Comparison of ENCODE assay signal across 11 cellular contexts in genomic region chr5:150492621-150493020, GRCh38. TPM values are rescaled to one million over a fixed set of nuclear protein-coding genes. Genes with fewer than 3 reads are reported as not detected.
DNase-seq lines count a peak whose midpoint lies in the region; ATAC-seq, FAIRE-seq and TF ChIP-seq lines count a peak whose summit lies in the region.
"Had no signal": no experiment of that assay in that cellular context is flagged by ENCODE, and none has a peak within 500 bp of the region (broad histone marks: within the 10 kb centered on the region; RNA-seq: fewer than 3 reads in every experiment).

No MANE protein-coding gene starts in this region.

- H3K9me3 ChIP-seq in adipocyte (ENCODE audit: control insufficient read depth, low read length) (no peaks in the 10 kb centered on the region), Peyer's patch (no peaks in the 10 kb centered on the region)

- no peak for TF ChIP-seq CTCF in Peyer's patch (IDR thresholded peaks at IDR 0.05)

- ATAC-seq in stimulated activated memory B cell treated with anti-CD40 and anti-IgM and Interleukin-4, amounts not matched to agents 10 μg/mL and 1 μg/mL and 100 μg/mL, for 72 hours = no peak

- H3K4me1 ChIP-seq in adipocyte (ENCODE audit: control insufficient read depth, insufficient read depth, low read length) (peaks cover 68% of the 10 kb centered on the region), Peyer's patch (peaks cover 6 to 53% (median 27%) of the 10 kb centered on the region in 4 donors)

- DNase-seq in H54 (ENCODE audit: insufficient read length, low spot score) (peak; percentile 84), adipocyte (ENCODE audit: low read depth) (peak; percentile 70), glomerular visceral epithelial cell (ENCODE audit: extremely low spot score) (peak; percentile 94), NCI-H345 treated with DMSO at 0.1 percent for 48 hours (lab: John Stamatoyannopoulos, UW; ENCODE audit: unreplicated experiment) (no peak), Peyer's patch (no peak)
- no peak for DNase-seq in central memory CD4-positive, alpha-beta T cell
- no peak for DNase-seq in stimulated activated CD4-positive, alpha-beta T cell treated with anti-CD3 and anti-CD28 coated beads, Interleukin-4, amount 100 ng/mL, for 4 hours
- DNase-seq: activated CD4-positive, alpha-beta T cell treated with anti-CD3 and anti-CD28 coated beads, Interleukin-2, amount 50 U/mL, for 4 hours; aorta had no signal

- H3K36me3 Mint-ChIP-seq in stimulated activated memory B cell treated with anti-CD40 and anti-IgM and Interleukin-4, amounts not matched to agents 10 μg/mL and 1 μg/mL and 100 μg/mL, for 72 hours = peaks cover 5% of the 10 kb centered on the region

- peak overlapping the region; percentile 84 for H3K9ac ChIP-seq in adipocyte (ENCODE audit: low read length)
- H3K9ac ChIP-seq: KMS-11 had no signal

- no peak overlapping the region for H3K27ac ChIP-seq in Peyer's patch
- H3K27ac ChIP-seq: KMS-11 had no signal

- FAIRE-seq in H54 (lab: Jason Lieb, UNC) = peak; percentile 65

- H3K36me3 ChIP-seq in adipocyte (ENCODE audit: control insufficient read depth, insufficient read depth, low read length, severe bottlenecking) (peaks cover 35% of the 10 kb centered on the region), Peyer's patch (peaks cover 0 to 10% (median 0%) of the 10 kb centered on the region in 3 donors)

- H3K4me3 Mint-ChIP-seq in stimulated activated memory B cell treated with anti-CD40 and anti-IgM and Interleukin-4, amounts not matched to agents 10 μg/mL and 1 μg/mL and 100 μg/mL, for 72 hours = no peak overlapping the region

- H3K27me3 ChIP-seq in adipocyte (replicated peaks; ENCODE audit: control insufficient read depth, insufficient read depth, low read length) (no peaks in the 10 kb centered on the region), Peyer's patch (no peaks in the 10 kb centered on the region)

- no peaks in the 10 kb centered on the region for H3K27me3 Mint-ChIP-seq in stimulated activated memory B cell treated with anti-CD40 and anti-IgM and Interleukin-4, amounts not matched to agents 10 μg/mL and 1 μg/mL and 100 μg/mL, for 72 hours

- H3K4me1 Mint-ChIP-seq in stimulated activated memory B cell treated with anti-CD40 and anti-IgM and Interleukin-4, amounts not matched to agents 10 μg/mL and 1 μg/mL and 100 μg/mL, for 72 hours = peaks cover 54% of the 10 kb centered on the region

- peak overlapping the region; percentile 62 for H3K27ac Mint-ChIP-seq in stimulated activated memory B cell treated with anti-CD40 and anti-IgM and Interleukin-4, amounts not matched to agents 10 μg/mL and 1 μg/mL and 100 μg/mL, for 72 hours

- no peak for TF ChIP-seq POLR2A in H54 (IDR thresholded peaks at IDR 0.05; ENCODE audit: low read depth, low read length)
- TF ChIP-seq POLR2A in Peyer's patch (IDR thresholded peaks at IDR 0.05) = no peak

- no peaks in the 10 kb centered on the region for H3K9me3 Mint-ChIP-seq in stimulated activated memory B cell treated with anti-CD40 and anti-IgM and Interleukin-4, amounts not matched to agents 10 μg/mL and 1 μg/mL and 100 μg/mL, for 72 hours

- H3K4me3 ChIP-seq in adipocyte (ENCODE audit: low read length) = no peak overlapping the region
- H3K4me3 ChIP-seq in Peyer's patch = no peak overlapping the region

RNA-seq across cellular contexts. Expression of gene NDST1, which starts 15.3 kb away (rescaled TPM):
- total RNA-seq in Peyer's patch = 100 to 1,000 TPM in 2 of 4 donors, 10 to 100 TPM in 2; 80.9 to 168 (median 118) TPM

RNA-seq across cellular contexts. Expression of gene RPS14, which starts 43.1 kb away (rescaled TPM):
- 1,000 to 10,000 TPM in 3 of 4 donors, 100 to 1,000 TPM in 1; 975 to 1,961 (median 1,274) TPM for total RNA-seq in Peyer's patch

Comparison
In these comparisons a context has a peak if more than half of its experiments do, and no peak if none do; other contexts are left out.
1. DNase-seq: peak in H54 (single experiment), adipocyte (single experiment) and glomerular visceral epithelial cell (single experiment); none in central memory CD4-positive, alpha-beta T cell (single experiment), stimulated activated CD4-positive, alpha-beta T cell treated with anti-CD3 and anti-CD28 coated beads, Interleukin-4, amount 100 ng/mL, for 4 hours (0 of 2), NCI-H345 treated with DMSO at 0.1 percent for 48 hours (single experiment) and Peyer's patch (0 of 3).